Comparison of ENCODE assay signal across 1 cellular context in genomic region chr2:1140389-1141003, GRCh38.
TF ChIP-seq lines count a peak whose summit lies in the region.

No MANE protein-coding gene starts in this region.

TF ChIP-seq in HepG2, 621 proteins besides CTCF, POLR2A, EP300 and RAD21 (continued from another document):
- no peak for TF ChIP-seq HOMEZ (CRISPR knock-in tag; IDR thresholded peaks at IDR 0.05; ENCODE audit: low read depth)
- TF ChIP-seq, protein P1, sequence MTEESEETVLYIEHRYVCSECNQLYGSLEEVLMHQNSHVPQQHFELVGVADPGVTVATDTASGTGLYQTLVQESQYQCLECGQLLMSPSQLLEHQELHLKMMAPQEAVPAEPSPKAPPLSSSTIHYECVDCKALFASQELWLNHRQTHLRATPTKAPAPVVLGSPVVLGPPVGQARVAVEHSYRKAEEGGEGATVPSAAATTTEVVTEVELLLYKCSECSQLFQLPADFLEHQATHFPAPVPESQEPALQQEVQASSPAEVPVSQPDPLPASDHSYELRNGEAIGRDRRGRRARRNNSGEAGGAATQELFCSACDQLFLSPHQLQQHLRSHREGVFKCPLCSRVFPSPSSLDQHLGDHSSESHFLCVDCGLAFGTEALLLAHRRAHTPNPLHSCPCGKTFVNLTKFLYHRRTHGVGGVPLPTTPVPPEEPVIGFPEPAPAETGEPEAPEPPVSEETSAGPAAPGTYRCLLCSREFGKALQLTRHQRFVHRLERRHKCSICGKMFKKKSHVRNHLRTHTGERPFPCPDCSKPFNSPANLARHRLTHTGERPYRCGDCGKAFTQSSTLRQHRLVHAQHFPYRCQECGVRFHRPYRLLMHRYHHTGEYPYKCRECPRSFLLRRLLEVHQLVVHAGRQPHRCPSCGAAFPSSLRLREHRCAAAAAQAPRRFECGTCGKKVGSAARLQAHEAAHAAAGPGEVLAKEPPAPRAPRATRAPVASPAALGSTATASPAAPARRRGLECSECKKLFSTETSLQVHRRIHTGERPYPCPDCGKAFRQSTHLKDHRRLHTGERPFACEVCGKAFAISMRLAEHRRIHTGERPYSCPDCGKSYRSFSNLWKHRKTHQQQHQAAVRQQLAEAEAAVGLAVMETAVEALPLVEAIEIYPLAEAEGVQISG (CRISPR knock-in tag; IDR thresholded peaks at IDR 0.05), result peak; percentile 62
- no peak for TF ChIP-seq MEIS2 (CRISPR knock-in tag; IDR thresholded peaks at IDR 0.05)
- no peak for TF ChIP-seq NPAS2 (CRISPR knock-in tag; IDR thresholded peaks at IDR 0.05; ENCODE audit: borderline replicate concordance)
- TF ChIP-seq ZNF557 (CRISPR knock-in tag; IDR thresholded peaks at IDR 0.05), result 0 out of 2 replicates have a peak, but pooled peaks have one; percentile 33
- TF ChIP-seq GLI4 (CRISPR knock-in tag; IDR thresholded peaks at IDR 0.05; ENCODE audit: borderline replicate concordance), result no peak
- 0 out of 2 replicates have a peak, but pooled peaks have one; percentile 4 for TF ChIP-seq CEBPG (CRISPR knock-in tag; IDR thresholded peaks at IDR 0.05)
- TF ChIP-seq, protein P2, sequence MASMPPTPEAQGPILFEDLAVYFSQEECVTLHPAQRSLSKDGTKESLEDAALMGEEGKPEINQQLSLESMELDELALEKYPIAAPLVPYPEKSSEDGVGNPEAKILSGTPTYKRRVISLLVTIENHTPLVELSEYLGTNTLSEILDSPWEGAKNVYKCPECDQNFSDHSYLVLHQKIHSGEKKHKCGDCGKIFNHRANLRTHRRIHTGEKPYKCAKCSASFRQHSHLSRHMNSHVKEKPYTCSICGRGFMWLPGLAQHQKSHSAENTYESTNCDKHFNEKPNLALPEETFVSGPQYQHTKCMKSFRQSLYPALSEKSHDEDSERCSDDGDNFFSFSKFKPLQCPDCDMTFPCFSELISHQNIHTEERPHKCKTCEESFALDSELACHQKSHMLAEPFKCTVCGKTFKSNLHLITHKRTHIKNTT (CRISPR knock-in tag; IDR thresholded peaks at IDR 0.05), result no peak
- no peak for TF ChIP-seq ZFY (CRISPR knock-in tag; IDR thresholded peaks at IDR 0.05)
- no peak for TF ChIP-seq CCAR2 (optimal IDR thresholded peaks at IDR 0.05; ENCODE audit: low read depth, low read length)
- TF ChIP-seq ZSCAN30 (CRISPR knock-in tag; IDR thresholded peaks at IDR 0.05), result no peak
- peak; percentile 97 for TF ChIP-seq XRCC5 (optimal IDR thresholded peaks at IDR 0.05; ENCODE audit: low read length)
- peak; percentile 28; the same call in 1 of the 2 replicates for TF ChIP-seq ZNF768 (CRISPR knock-in tag; IDR thresholded peaks at IDR 0.05)
- no peak for TF ChIP-seq ZMYM2 (CRISPR knock-in tag; IDR thresholded peaks at IDR 0.05)
- TF ChIP-seq SCMH1 (CRISPR knock-in tag; IDR thresholded peaks at IDR 0.05; ENCODE audit: borderline replicate concordance), result no peak
- no peak for TF ChIP-seq POLR2AphosphoS2 (IDR thresholded peaks at IDR 0.05; ENCODE audit: low read depth, low read length)
- peak; percentile 53; the same call in 1 of the 2 replicates for TF ChIP-seq CBX5 (CRISPR knock-in tag; IDR thresholded peaks at IDR 0.05; ENCODE audit: borderline replicate concordance)
- TF ChIP-seq STAG1 (CRISPR knock-in tag; IDR thresholded peaks at IDR 0.05), result peak; percentile 50
- TF ChIP-seq SIX4 (CRISPR knock-in tag; IDR thresholded peaks at IDR 0.05), result no peak
- TF ChIP-seq ZNF747 (CRISPR knock-in tag; IDR thresholded peaks at IDR 0.05; ENCODE audit: borderline replicate concordance), result no peak
- TF ChIP-seq, protein P3, sequence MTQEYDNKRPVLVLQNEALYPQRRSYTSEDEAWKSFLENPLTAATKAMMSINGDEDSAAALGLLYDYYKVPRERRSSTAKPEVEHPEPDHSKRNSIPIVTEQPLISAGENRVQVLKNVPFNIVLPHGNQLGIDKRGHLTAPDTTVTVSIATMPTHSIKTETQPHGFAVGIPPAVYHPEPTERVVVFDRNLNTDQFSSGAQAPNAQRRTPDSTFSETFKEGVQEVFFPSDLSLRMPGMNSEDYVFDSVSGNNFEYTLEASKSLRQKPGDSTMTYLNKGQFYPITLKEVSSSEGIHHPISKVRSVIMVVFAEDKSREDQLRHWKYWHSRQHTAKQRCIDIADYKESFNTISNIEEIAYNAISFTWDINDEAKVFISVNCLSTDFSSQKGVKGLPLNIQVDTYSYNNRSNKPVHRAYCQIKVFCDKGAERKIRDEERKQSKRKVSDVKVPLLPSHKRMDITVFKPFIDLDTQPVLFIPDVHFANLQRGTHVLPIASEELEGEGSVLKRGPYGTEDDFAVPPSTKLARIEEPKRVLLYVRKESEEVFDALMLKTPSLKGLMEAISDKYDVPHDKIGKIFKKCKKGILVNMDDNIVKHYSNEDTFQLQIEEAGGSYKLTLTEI (CRISPR knock-in tag; conservative IDR thresholded peaks at IDR 0.05), result no peak
- TF ChIP-seq ATM (IDR thresholded peaks at IDR 0.05; ENCODE audit: borderline replicate concordance), result no peak
- TF ChIP-seq ZNF383 (CRISPR knock-in tag; IDR thresholded peaks at IDR 0.05; ENCODE audit: borderline replicate concordance), result no peak
- TF ChIP-seq FOXC1 (CRISPR knock-in tag; IDR thresholded peaks at IDR 0.05; ENCODE audit: borderline replicate concordance), result no peak
- no peak for TF ChIP-seq YEATS2 (CRISPR knock-in tag; IDR thresholded peaks at IDR 0.05; ENCODE audit: borderline replicate concordance)
- TF ChIP-seq ZNF687 (CRISPR knock-in tag; IDR thresholded peaks at IDR 0.05), result peak; percentile 38
- peak; percentile 19; the same call in 1 of the 2 replicates for TF ChIP-seq GABPB1 (CRISPR knock-in tag; IDR thresholded peaks at IDR 0.05)
- peak; percentile 39; the same call in 1 of the 2 replicates for TF ChIP-seq NFKB2 (CRISPR knock-in tag; IDR thresholded peaks at IDR 0.05; ENCODE audit: borderline replicate concordance)
- no peak for TF ChIP-seq ZNF124 (CRISPR knock-in tag; IDR thresholded peaks at IDR 0.05)
